In genomic region chr22:35642305-35642741, GRCh38 we compare ENCODE assay signal across 1 cellular context.
TF ChIP-seq lines count a peak whose summit lies in the region.

No MANE protein-coding gene starts in this region.

TF ChIP-seq in HCT116, 20 proteins besides CTCF, POLR2A, EP300 and RAD21:
- TF ChIP-seq YY1 (IDR thresholded peaks at IDR 0.05; ENCODE audit: extremely low read depth, insufficient replicate concordance, low read depth, low read length) (no peak), JUND (IDR thresholded peaks at IDR 0.05) (no peak), TCF7L2 (IDR thresholded peaks at IDR 0.05; ENCODE audit: borderline replicate concordance, extremely low read depth, insufficient read depth, insufficient read length) (no peak), CEBPB (IDR thresholded peaks at IDR 0.05; ENCODE audit: low read depth) (no peak), FOSL1 (IDR thresholded peaks at IDR 0.05; ENCODE audit: low read depth) (no peak), SP1 (IDR thresholded peaks at IDR 0.05; ENCODE audit: low read depth) (no peak), EGR1 (IDR thresholded peaks at IDR 0.05; ENCODE audit: low read depth) (no peak), ZNF274 (IDR thresholded peaks at IDR 0.05; ENCODE audit: low read depth, low read length) (no peak), ELF1 (IDR thresholded peaks at IDR 0.05; ENCODE audit: borderline replicate concordance, low read depth) (no peak), POLR2AphosphoS5 (IDR thresholded peaks at IDR 0.05; ENCODE audit: low read depth, low read length) (no peak), EZH2 (IDR thresholded peaks at IDR 0.05) (no peak), CBX3 (IDR thresholded peaks at IDR 0.05; ENCODE audit: low read depth) (no peak), EZH2phosphoT487 (IDR thresholded peaks at IDR 0.05; ENCODE audit: borderline replicate concordance) (no peak)
- TF ChIP-seq, protein P1, sequence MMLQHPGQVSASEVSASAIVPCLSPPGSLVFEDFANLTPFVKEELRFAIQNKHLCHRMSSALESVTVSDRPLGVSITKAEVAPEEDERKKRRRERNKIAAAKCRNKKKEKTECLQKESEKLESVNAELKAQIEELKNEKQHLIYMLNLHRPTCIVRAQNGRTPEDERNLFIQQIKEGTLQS (IDR thresholded peaks at IDR 0.05), result no peak
